In genomic region chr2:219844756-219845155, GRCh38 we compare ENCODE assay signal across 13 cellular contexts.
DNase-seq lines count a peak whose midpoint lies in the region; ATAC-seq and TF ChIP-seq lines count a peak whose summit lies in the region.
"Had no signal": no experiment of that assay in that cellular context is flagged by ENCODE, and none has a peak within 500 bp of the region (broad histone marks: within the 10 kb centered on the region; RNA-seq: fewer than 3 reads in every experiment).

No MANE protein-coding gene starts in this region.

- no peaks in the 10 kb centered on the region for H3K4me1 ChIP-seq in heart right ventricle
- H3K4me1 ChIP-seq in ascending aorta: no peaks in the 10 kb centered on the region
- no peaks in the 10 kb centered on the region for H3K4me1 ChIP-seq in vagina
- H3K4me1 ChIP-seq in lower lobe of right lung: no peaks in the 10 kb centered on the region
- H3K4me1 ChIP-seq: Caco-2 had no signal

- H3K27me3 ChIP-seq in heart right ventricle: no peaks in the 10 kb centered on the region
- H3K27me3 ChIP-seq in ascending aorta: no peaks in the 10 kb centered on the region
- H3K27me3 ChIP-seq in vagina: no peaks in the 10 kb centered on the region
- no peaks in the 10 kb centered on the region for H3K27me3 ChIP-seq in lower lobe of right lung (ENCODE audit: low read depth)
- H3K27me3 ChIP-seq: brain microvascular endothelial cell had no signal

- TF ChIP-seq POLR2A in vagina (IDR thresholded peaks at IDR 0.05): no peak

- WGBS in heart right ventricle, 2 donors: 59 to 61% methylated on average over 4 of the region's 4 CpGs

- intact Hi-C loops in heart right ventricle (cut with DNase I) (no loop called here), ascending aorta (cut with DNase I) (no loop called here), vagina (cut with DNase I) (no loop called here), lower lobe of right lung (cut with DNase I) (no loop called here)

- H3K36me3 ChIP-seq in heart right ventricle: no peaks in the 10 kb centered on the region
- no peaks in the 10 kb centered on the region for H3K36me3 ChIP-seq in ascending aorta
- H3K36me3 ChIP-seq in vagina: no peaks in the 10 kb centered on the region
- H3K36me3 ChIP-seq in lower lobe of right lung: no peaks in the 10 kb centered on the region
- H3K36me3 ChIP-seq: brain microvascular endothelial cell had no signal

- H3K4me3 ChIP-seq in heart right ventricle: no peak overlapping the region
- no peak overlapping the region for H3K4me3 ChIP-seq in ascending aorta
- H3K4me3 ChIP-seq in vagina: no peak overlapping the region
- H3K4me3 ChIP-seq in lower lobe of right lung: no peak overlapping the region

- ATAC-seq in GM18858 (IDR thresholded peaks at IDR 0.05; ENCODE audit: unreplicated experiment) (peak; percentile 99), GM21381 (IDR thresholded peaks at IDR 0.05; ENCODE audit: unreplicated experiment) (peak; percentile 91), HG03039 (IDR thresholded peaks at IDR 0.05; ENCODE audit: unreplicated experiment) (peak; percentile 69), heart right ventricle (no peak), lower lobe of right lung (no peak)
- ATAC-seq: stimulated activated naive CD8-positive, alpha-beta T cell treated with anti-CD3 and anti-CD28 coated beads, Interleukin-15, amount 100 ng/mL, for 72 hours had no signal

- no peak for TF ChIP-seq CTCF in heart right ventricle (IDR thresholded peaks at IDR 0.05)
- no peak for TF ChIP-seq CTCF in ascending aorta (IDR thresholded peaks at IDR 0.05)
- TF ChIP-seq CTCF in vagina (IDR thresholded peaks at IDR 0.05): no peak
- TF ChIP-seq CTCF in lower lobe of right lung (IDR thresholded peaks at IDR 0.05): no peak

- H3K9me3 ChIP-seq in heart right ventricle: no peaks in the 10 kb centered on the region
- H3K9me3 ChIP-seq in ascending aorta: no peaks in the 10 kb centered on the region
- no peaks in the 10 kb centered on the region for H3K9me3 ChIP-seq in vagina
- H3K9me3 ChIP-seq in lower lobe of right lung: no peaks in the 10 kb centered on the region
- H3K9me3 ChIP-seq: Caco-2 had no signal

- DNase-seq in NOMO-1 treated with dmso at 0.1 percent for 144 hours (lab: John Stamatoyannopoulos, UW; ENCODE audit: unreplicated experiment): peak; percentile 12
- no peak for DNase-seq in heart right ventricle
- no peak for DNase-seq in ascending aorta (ENCODE audit: low spot score in 2 of 2)
- no peak for DNase-seq in vagina (ENCODE audit: extremely low spot score in 2 of 2)
- no peak for DNase-seq in lower lobe of right lung
- DNase-seq: activated T-cell treated with anti-CD3 and anti-CD28 coated beads for 4 hours; brain microvascular endothelial cell; Caco-2; NCI-H524; stimulated activated naive CD8-positive, alpha-beta T cell treated with anti-CD3 and anti-CD28 coated beads, Interleukin-15, amount 100 ng/mL, for 72 hours had no signal

- H3K27ac ChIP-seq in heart right ventricle: no peak overlapping the region
- H3K27ac ChIP-seq in ascending aorta: no peak overlapping the region
- H3K27ac ChIP-seq in vagina: no peak overlapping the region
- H3K27ac ChIP-seq in lower lobe of right lung: no peak overlapping the region
- H3K27ac ChIP-seq: brain microvascular endothelial cell had no signal

Comparison
In these comparisons a context has a peak if more than half of its experiments do, and no peak if none do; other contexts are left out.
1. ATAC-seq: peak in GM18858 (single experiment), GM21381 (single experiment) and HG03039 (single experiment); none in heart right ventricle (0 of 8) and lower lobe of right lung (0 of 2).